Comparison of ENCODE assay signal across 8 cellular contexts in the genomic region with DNA sequence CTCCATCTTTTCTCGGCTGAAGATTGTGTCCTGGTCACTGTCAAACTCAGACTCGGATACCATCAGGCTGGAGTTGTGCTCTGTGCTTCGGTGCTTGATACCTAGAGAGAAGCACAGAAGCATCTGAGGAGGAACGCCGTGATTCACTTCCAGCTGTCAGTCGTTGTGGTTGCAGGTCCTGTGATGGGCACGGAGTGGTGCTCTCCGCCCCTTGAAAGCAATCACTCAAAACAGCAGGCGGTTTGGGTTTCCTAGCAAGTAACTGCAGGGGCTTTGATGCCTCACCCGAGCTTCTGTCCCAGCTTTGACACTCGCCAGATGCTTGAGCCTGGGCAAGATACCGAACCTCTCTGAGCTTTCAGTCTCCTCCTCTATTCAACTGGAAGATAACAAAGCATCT. TPM values are rescaled to one million over a fixed set of nuclear protein-coding genes. Genes with fewer than 3 reads are reported as not detected.
DNase-seq lines count a peak whose midpoint lies in the region; FAIRE-seq and TF ChIP-seq lines count a peak whose summit lies in the region.

No MANE protein-coding gene starts in this region.

- no peaks in the 10 kb centered on the region for H3K9me3 Mint-ChIP-seq in activated CD4-positive, alpha-beta memory T cell treated with anti-CD3 and anti-CD28 coated beads for 36 hours
- H3K9me3 Mint-ChIP-seq in Calu3 (ENCODE audit: low read depth, unreplicated experiment): no peaks in the 10 kb centered on the region

- H3K4me3 ChIP-seq in esophagus squamous epithelium: no peak overlapping the region

- CTCF ChIA-PET in activated CD4-positive, alpha-beta memory T cell treated with anti-CD3 and anti-CD28 coated beads for 36 hours (lab: Charles Lee): interaction anchor here (1.1 to 2.4 kb wide), 7 partner anchors 9 to 52 kb away, joined by 4 to 13 read pairs (median 6); partner anchors contain the start of gene ALDH5A1
- CTCF ChIA-PET in Calu3 (lab: Charles Lee): interaction anchor here (0.7 to 1.3 kb wide), 2 partner anchors 29 to 34 kb away, joined by 3 to 4 read pairs; no protein-coding TSS in a partner anchor

- peaks cover 7% of the 10 kb centered on the region for H3K27me3 Mint-ChIP-seq in activated CD4-positive, alpha-beta memory T cell treated with anti-CD3 and anti-CD28 coated beads for 36 hours
- H3K27me3 Mint-ChIP-seq in Calu3 (ENCODE audit: unreplicated experiment): no peaks in the 10 kb centered on the region

- H3K27ac ChIP-seq in esophagus squamous epithelium: no peak overlapping the region

- H3K27ac Mint-ChIP-seq in activated CD4-positive, alpha-beta memory T cell treated with anti-CD3 and anti-CD28 coated beads for 36 hours: no peak overlapping the region
- no peak overlapping the region for H3K27ac Mint-ChIP-seq in Calu3 (ENCODE audit: unreplicated experiment)

- no peaks in the 10 kb centered on the region for H3K9me3 ChIP-seq in esophagus squamous epithelium

- no peaks in the 10 kb centered on the region for H3K4me1 ChIP-seq in esophagus squamous epithelium

- TF ChIP-seq POLR2A in esophagus squamous epithelium (IDR thresholded peaks at IDR 0.05): no peak

- no peak for FAIRE-seq in GM19239 (lab: Jason Lieb, UNC)

- no peaks in the 10 kb centered on the region for H3K36me3 ChIP-seq in esophagus squamous epithelium

- in situ Hi-C loops in KBM-7 (cut with MboI; ENCODE audit: low pct_unique_long_range_greater_than_20kb, low sequenced_read_pairs): no loop called here

- 27% methylated on average over 7 to 12 of the region's 12 CpGs for WGBS in esophagus squamous epithelium, 2 donors

- no peak for TF ChIP-seq CTCF in esophagus squamous epithelium (IDR thresholded peaks at IDR 0.05)
- no peak for TF ChIP-seq CTCF in Calu3 (IDR thresholded peaks at IDR 0.05; ENCODE audit: unreplicated experiment)

- H3K4me3 Mint-ChIP-seq in activated CD4-positive, alpha-beta memory T cell treated with anti-CD3 and anti-CD28 coated beads for 36 hours: no peak overlapping the region
- H3K4me3 Mint-ChIP-seq in Calu3 (ENCODE audit: low read depth, unreplicated experiment): no peak overlapping the region

- H3K36me3 Mint-ChIP-seq in activated CD4-positive, alpha-beta memory T cell treated with anti-CD3 and anti-CD28 coated beads for 36 hours: no peaks in the 10 kb centered on the region
- no peaks in the 10 kb centered on the region for H3K36me3 Mint-ChIP-seq in Calu3 (ENCODE audit: insufficient read depth, unreplicated experiment)

- H3K27me3 ChIP-seq in esophagus squamous epithelium: peaks cover 0 to 13% (median 0%) of the 10 kb centered on the region in 4 donors

- DNase-seq in Daoy (ENCODE audit: low read depth) (peak; percentile 35), KBM-7 (peak; percentile 66), iPS-NIHi11 (ENCODE audit: low spot score) (peak; percentile 45), esophagus squamous epithelium (lab: John Stamatoyannopoulos, UW) (no peak), GM19239 (ENCODE audit: insufficient read length, low spot score) (no peak), NCI-H345 (lab: John Stamatoyannopoulos, UW) (no peak), Calu3 (no peak)
- DNase-seq in activated CD4-positive, alpha-beta memory T cell treated with anti-CD3 and anti-CD28 coated beads for 36 hours: peak; percentile 72

- intact Hi-C loops in activated CD4-positive, alpha-beta memory T cell treated with anti-CD3 and anti-CD28 coated beads for 36 hours (cut with micrococcal nuclease): no loop called here
- intact Hi-C loops in esophagus squamous epithelium (cut with DNase I): no loop called here
- intact Hi-C loops in Calu3 (cut with micrococcal nuclease; ENCODE audit: unreplicated experiment): no loop called here

- H3K4me1 Mint-ChIP-seq in activated CD4-positive, alpha-beta memory T cell treated with anti-CD3 and anti-CD28 coated beads for 36 hours (ENCODE audit: low read depth): peaks cover 6% of the 10 kb centered on the region
- H3K4me1 Mint-ChIP-seq in Calu3 (ENCODE audit: low read depth, unreplicated experiment): no peaks in the 10 kb centered on the region

- no TSS peak for BruUV-seq in Calu3 (replicated peaks; lab: Mats Ljungman, UMichigan)

- POLR2A ChIA-PET in activated CD4-positive, alpha-beta memory T cell treated with anti-CD3 and anti-CD28 coated beads for 36 hours (lab: Charles Lee): no interaction called here

RNA-seq across cellular contexts. Expression of gene ALDH5A1, which starts 52.5 kb away (rescaled TPM):
- 2.1 and 3.4 TPM in 2 replicates for total RNA-seq in Daoy (2014; rRNA removed; shearing (Covaris generic))
- 10 to 100 TPM; 13.1 to 13.9 TPM for total RNA-seq in activated CD4-positive, alpha-beta memory T cell treated with anti-CD3 and anti-CD28 coated beads for 36 hours
- total RNA-seq in esophagus squamous epithelium (1 to 10 TPM; 4.0 to 9.6 (median 6.0) TPM), Calu3 (2022) (22.2 and 23.2 TPM in 2 replicates)

RNA-seq across cellular contexts. Expression of gene GPLD1, which starts 57.9 kb away (rescaled TPM):
- total RNA-seq in Daoy (2014; rRNA removed; shearing (Covaris generic)): 0.33 and 2.5 TPM in 2 replicates
- under 1 TPM; 0.19 to 0.29 TPM for total RNA-seq in activated CD4-positive, alpha-beta memory T cell treated with anti-CD3 and anti-CD28 coated beads for 36 hours
- total RNA-seq in esophagus squamous epithelium: 1 to 10 TPM in 1 of 4 donors, under 1 TPM in 3; 0.27 to 1.9 (median 0.64) TPM
- total RNA-seq in Calu3 (2022): 2.0 and 3.5 TPM in 2 replicates

Comparison
In these comparisons a context has a peak if more than half of its experiments do, and no peak if none do; other contexts are left out.
1. DNase-seq: peak in Daoy (single experiment), KBM-7 (single experiment), activated CD4-positive, alpha-beta memory T cell treated with anti-CD3 and anti-CD28 coated beads for 36 hours (single experiment) and iPS-NIHi11 (single experiment); none in esophagus squamous epithelium (single experiment), GM19239 (single experiment), NCI-H345 (single experiment) and Calu3 (single experiment).